Comparison of ENCODE assay signal across 1 cellular context in the genomic region with DNA sequence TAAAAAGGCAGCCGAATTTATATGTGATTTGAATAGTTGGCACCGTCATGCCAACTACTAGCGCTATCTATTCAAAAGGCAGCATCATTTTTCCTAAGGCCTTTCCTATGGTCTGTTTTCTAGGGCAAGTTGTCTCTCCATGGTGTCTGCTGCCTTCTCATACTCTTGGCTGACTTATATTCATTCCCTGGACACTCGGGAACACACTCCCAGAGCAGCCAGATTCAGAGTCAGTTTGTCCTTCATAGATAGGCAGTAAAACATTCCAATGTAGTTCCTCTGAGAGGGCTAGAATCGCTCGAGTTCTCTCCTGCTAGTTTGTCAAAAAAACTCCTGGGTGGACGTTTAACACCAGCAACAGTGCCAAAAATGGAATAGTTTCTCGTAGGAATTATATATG.
TF ChIP-seq lines count a peak whose summit lies in the region.

No MANE protein-coding gene starts in this region.

TF ChIP-seq in K562, 482 proteins besides CTCF, POLR2A, EP300 and RAD21 (continued from another document):
- TF ChIP-seq, protein P1, sequence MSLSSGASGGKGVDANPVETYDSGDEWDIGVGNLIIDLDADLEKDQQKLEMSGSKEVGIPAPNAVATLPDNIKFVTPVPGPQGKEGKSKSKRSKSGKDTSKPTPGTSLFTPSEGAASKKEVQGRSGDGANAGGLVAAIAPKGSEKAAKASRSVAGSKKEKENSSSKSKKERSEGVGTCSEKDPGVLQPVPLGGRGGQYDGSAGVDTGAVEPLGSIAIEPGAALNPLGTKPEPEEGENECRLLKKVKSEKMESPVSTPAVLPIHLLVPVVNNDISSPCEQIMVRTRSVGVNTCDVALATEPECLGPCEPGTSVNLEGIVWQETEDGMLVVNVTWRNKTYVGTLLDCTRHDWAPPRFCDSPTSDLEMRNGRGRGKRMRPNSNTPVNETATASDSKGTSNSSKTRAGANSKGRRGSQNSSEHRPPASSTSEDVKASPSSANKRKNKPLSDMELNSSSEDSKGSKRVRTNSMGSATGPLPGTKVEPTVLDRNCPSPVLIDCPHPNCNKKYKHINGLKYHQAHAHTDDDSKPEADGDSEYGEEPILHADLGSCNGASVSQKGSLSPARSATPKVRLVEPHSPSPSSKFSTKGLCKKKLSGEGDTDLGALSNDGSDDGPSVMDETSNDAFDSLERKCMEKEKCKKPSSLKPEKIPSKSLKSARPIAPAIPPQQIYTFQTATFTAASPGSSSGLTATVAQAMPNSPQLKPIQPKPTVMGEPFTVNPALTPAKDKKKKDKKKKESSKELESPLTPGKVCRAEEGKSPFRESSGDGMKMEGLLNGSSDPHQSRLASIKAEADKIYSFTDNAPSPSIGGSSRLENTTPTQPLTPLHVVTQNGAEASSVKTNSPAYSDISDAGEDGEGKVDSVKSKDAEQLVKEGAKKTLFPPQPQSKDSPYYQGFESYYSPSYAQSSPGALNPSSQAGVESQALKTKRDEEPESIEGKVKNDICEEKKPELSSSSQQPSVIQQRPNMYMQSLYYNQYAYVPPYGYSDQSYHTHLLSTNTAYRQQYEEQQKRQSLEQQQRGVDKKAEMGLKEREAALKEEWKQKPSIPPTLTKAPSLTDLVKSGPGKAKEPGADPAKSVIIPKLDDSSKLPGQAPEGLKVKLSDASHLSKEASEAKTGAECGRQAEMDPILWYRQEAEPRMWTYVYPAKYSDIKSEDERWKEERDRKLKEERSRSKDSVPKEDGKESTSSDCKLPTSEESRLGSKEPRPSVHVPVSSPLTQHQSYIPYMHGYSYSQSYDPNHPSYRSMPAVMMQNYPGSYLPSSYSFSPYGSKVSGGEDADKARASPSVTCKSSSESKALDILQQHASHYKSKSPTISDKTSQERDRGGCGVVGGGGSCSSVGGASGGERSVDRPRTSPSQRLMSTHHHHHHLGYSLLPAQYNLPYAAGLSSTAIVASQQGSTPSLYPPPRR (CRISPR knock-in tag; IDR thresholded peaks at IDR 0.05; ENCODE audit: borderline replicate concordance): no peak
- TF ChIP-seq, protein P2, sequence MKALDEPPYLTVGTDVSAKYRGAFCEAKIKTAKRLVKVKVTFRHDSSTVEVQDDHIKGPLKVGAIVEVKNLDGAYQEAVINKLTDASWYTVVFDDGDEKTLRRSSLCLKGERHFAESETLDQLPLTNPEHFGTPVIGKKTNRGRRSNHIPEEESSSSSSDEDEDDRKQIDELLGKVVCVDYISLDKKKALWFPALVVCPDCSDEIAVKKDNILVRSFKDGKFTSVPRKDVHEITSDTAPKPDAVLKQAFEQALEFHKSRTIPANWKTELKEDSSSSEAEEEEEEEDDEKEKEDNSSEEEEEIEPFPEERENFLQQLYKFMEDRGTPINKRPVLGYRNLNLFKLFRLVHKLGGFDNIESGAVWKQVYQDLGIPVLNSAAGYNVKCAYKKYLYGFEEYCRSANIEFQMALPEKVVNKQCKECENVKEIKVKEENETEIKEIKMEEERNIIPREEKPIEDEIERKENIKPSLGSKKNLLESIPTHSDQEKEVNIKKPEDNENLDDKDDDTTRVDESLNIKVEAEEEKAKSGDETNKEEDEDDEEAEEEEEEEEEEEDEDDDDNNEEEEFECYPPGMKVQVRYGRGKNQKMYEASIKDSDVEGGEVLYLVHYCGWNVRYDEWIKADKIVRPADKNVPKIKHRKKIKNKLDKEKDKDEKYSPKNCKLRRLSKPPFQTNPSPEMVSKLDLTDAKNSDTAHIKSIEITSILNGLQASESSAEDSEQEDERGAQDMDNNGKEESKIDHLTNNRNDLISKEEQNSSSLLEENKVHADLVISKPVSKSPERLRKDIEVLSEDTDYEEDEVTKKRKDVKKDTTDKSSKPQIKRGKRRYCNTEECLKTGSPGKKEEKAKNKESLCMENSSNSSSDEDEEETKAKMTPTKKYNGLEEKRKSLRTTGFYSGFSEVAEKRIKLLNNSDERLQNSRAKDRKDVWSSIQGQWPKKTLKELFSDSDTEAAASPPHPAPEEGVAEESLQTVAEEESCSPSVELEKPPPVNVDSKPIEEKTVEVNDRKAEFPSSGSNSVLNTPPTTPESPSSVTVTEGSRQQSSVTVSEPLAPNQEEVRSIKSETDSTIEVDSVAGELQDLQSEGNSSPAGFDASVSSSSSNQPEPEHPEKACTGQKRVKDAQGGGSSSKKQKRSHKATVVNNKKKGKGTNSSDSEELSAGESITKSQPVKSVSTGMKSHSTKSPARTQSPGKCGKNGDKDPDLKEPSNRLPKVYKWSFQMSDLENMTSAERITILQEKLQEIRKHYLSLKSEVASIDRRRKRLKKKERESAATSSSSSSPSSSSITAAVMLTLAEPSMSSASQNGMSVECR (CRISPR knock-in tag; IDR thresholded peaks at IDR 0.05): no peak
- TF ChIP-seq, protein P3, sequence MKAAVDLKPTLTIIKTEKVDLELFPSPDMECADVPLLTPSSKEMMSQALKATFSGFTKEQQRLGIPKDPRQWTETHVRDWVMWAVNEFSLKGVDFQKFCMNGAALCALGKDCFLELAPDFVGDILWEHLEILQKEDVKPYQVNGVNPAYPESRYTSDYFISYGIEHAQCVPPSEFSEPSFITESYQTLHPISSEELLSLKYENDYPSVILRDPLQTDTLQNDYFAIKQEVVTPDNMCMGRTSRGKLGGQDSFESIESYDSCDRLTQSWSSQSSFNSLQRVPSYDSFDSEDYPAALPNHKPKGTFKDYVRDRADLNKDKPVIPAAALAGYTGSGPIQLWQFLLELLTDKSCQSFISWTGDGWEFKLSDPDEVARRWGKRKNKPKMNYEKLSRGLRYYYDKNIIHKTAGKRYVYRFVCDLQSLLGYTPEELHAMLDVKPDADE (conservative IDR thresholded peaks at IDR 0.05; ENCODE audit: control insufficient read depth, low read depth, low read length): no peak
